In the genomic region with DNA sequence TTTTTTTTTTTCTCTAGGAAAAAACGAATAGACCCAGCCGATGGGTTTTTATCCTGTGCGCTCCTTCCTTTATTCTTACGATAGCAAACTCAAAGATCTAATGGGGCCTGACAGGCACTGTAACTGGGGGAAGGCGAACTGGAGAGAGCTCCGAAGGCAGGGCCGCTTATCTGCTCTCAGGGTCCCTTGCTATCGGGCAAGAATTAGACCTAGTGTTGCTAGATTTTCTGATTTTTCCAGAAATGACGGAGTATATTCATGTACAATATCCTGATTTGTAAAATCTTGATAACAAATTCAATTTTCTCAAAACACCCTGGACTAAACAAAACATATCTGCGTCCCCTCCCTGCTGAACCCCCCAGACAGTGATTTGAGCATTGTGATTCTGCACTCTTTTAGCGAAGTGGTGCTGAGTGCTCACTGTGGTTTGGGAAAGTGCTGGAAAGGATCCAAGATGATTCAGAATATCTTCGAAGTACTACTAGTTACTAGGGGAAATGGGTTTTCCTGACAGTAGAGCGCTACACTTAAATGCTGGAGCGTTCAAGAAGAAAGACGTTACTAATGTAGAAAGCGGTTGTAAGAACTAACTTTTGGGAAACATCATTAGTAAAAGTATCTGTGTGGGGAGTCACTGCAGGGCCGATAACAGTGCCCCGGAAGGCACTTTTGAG, we compare ENCODE assay signal across 8 cellular contexts. TPM values are rescaled to one million over a fixed set of nuclear protein-coding genes. Genes with fewer than 3 reads are reported as not detected.
DNase-seq lines count a peak whose midpoint lies in the region; ATAC-seq and TF ChIP-seq lines count a peak whose summit lies in the region.

No MANE protein-coding gene starts in this region.

- no peak overlapping the region for H3K4me3 ChIP-seq in CD8-positive, alpha-beta T cell (ENCODE audit: low read depth, low read length)
- peak overlapping the region; percentile 52 for H3K4me3 ChIP-seq in MM.1S (ENCODE audit: low read length)
- H3K4me3 ChIP-seq in right lobe of liver, result peak overlapping the region; percentile 62 to 69 (median 62)
- peak overlapping the region; percentile 52 to 69 for H3K4me3 ChIP-seq in tibial artery

- H3F3A ChIP-seq in MM.1S (ENCODE audit: insufficient read depth, low read length), result no peaks in the 10 kb centered on the region

- no peak for TF ChIP-seq CTCF in CD8-positive, alpha-beta T cell (IDR thresholded peaks at IDR 0.05)
- TF ChIP-seq CTCF in MM.1S (IDR thresholded peaks at IDR 0.05; ENCODE audit: low read length) (no peak), right lobe of liver (IDR thresholded peaks at IDR 0.05) (no peak), tibial artery (IDR thresholded peaks at IDR 0.05) (no peak)

- WGBS in right lobe of liver (ENCODE audit: insufficient coverage, low coverage, low lambda C conversion rate, missing lambda C conversion rate), result 35% methylated on average over 18 of the region's 18 CpGs

- H3K27ac Mint-ChIP-seq in CD8-positive, alpha-beta T cell, result no peak overlapping the region

- no peak overlapping the region for H3K27ac ChIP-seq in CD8-positive, alpha-beta T cell (ENCODE audit: low read depth, low read length)
- no peak overlapping the region for H3K27ac ChIP-seq in MM.1S (ENCODE audit: low read length)
- H3K27ac ChIP-seq in cingulate gyrus (ENCODE audit: low read depth, low read length), result peak overlapping the region; percentile 84
- H3K27ac ChIP-seq in right lobe of liver, result peak overlapping the region in 2 of 3 donors; percentile 9 to 12
- peak overlapping the region in 1 of 2 donors; percentile 2 for H3K27ac ChIP-seq in tibial artery

- H3K27me3 Mint-ChIP-seq in CD8-positive, alpha-beta T cell (ENCODE audit: low read depth), result peaks cover 63% of the 10 kb centered on the region

- no peak for DNase-seq in CD8-positive, alpha-beta T cell
- no peak for DNase-seq in MM.1S
- DNase-seq in right lobe of liver, result no peak
- no peak for DNase-seq in tibial artery
- no peak for DNase-seq in SK-N-DZ (ENCODE audit: low spot score)
- DNase-seq in activated CD8-positive, alpha-beta memory T cell treated with anti-CD3 and anti-CD28 coated beads, Interleukin-2, amount 50 U/mL, for 4 hours, result no peak

- H3K36me3 Mint-ChIP-seq in CD8-positive, alpha-beta T cell, result no peaks in the 10 kb centered on the region

- peak overlapping the region; percentile 64 for H3K4me3 Mint-ChIP-seq in CD8-positive, alpha-beta T cell

- H3K4me2 ChIP-seq in MM.1S (ENCODE audit: low read depth, low read length), result peak overlapping the region; percentile 69; the same call in 1 of the 2 replicates

- no peaks in the 10 kb centered on the region for H4K20me1 ChIP-seq in MM.1S (ENCODE audit: insufficient read depth, low read length)

- H3K4me1 Mint-ChIP-seq in CD8-positive, alpha-beta T cell (ENCODE audit: low read depth), result peaks cover 11% of the 10 kb centered on the region

- H3K9me2 ChIP-seq in MM.1S (replicated peaks; ENCODE audit: insufficient read depth, low read length), result no peaks in the 10 kb centered on the region

- H3K36me3 ChIP-seq in CD8-positive, alpha-beta T cell (ENCODE audit: insufficient read depth, low read length), result no peaks in the 10 kb centered on the region
- no peaks in the 10 kb centered on the region for H3K36me3 ChIP-seq in MM.1S (replicated peaks; ENCODE audit: insufficient read depth, low read length)
- H3K36me3 ChIP-seq in right lobe of liver, result no peaks in the 10 kb centered on the region
- no peaks in the 10 kb centered on the region for H3K36me3 ChIP-seq in tibial artery

- no peak for TF ChIP-seq POLR2A in right lobe of liver (IDR thresholded peaks at IDR 0.05)

- no peaks in the 10 kb centered on the region for H3K9me3 ChIP-seq in CD8-positive, alpha-beta T cell (ENCODE audit: low read length)
- H3K9me3 ChIP-seq in MM.1S (replicated peaks; ENCODE audit: insufficient read depth, low read length) (no peaks in the 10 kb centered on the region), right lobe of liver (no peaks in the 10 kb centered on the region), tibial artery (no peaks in the 10 kb centered on the region)

- peaks cover 3% of the 10 kb centered on the region for H3K4me1 ChIP-seq in CD8-positive, alpha-beta T cell (ENCODE audit: insufficient read depth, low read length)
- no peaks in the 10 kb centered on the region for H3K4me1 ChIP-seq in MM.1S (ENCODE audit: low read length)
- H3K4me1 ChIP-seq in right lobe of liver, result peaks cover 0 to 7% (median 0%) of the 10 kb centered on the region in 4 donors
- H3K4me1 ChIP-seq in tibial artery, result peaks cover 0 to 31% (median 25%) of the 10 kb centered on the region in 4 donors

- no peak overlapping the region for H2AFZ ChIP-seq in MM.1S (ENCODE audit: low read length)

- intact Hi-C loops in CD8-positive, alpha-beta T cell (cut with DNase I, micrococcal nuclease), result no loop called here
- intact Hi-C loops in right lobe of liver (cut with DNase I) (no loop called here), tibial artery (cut with DNase I; ENCODE audit: low total_unique reads) (no loop called here)

- peaks cover 14% of the 10 kb centered on the region for H3K27me3 ChIP-seq in CD8-positive, alpha-beta T cell (ENCODE audit: insufficient read depth, low read length)
- H3K27me3 ChIP-seq in MM.1S (replicated peaks; ENCODE audit: insufficient read depth, low read length), result no peaks in the 10 kb centered on the region
- H3K27me3 ChIP-seq in right lobe of liver, result no peaks in the 10 kb centered on the region
- H3K27me3 ChIP-seq in tibial artery, result peaks cover 0 to 22% of the 10 kb centered on the region in 2 donors

- CTCF ChIA-PET in CD8-positive, alpha-beta T cell (lab: Charles Lee), result no interaction called here

- no peaks in the 10 kb centered on the region for H3K9me3 Mint-ChIP-seq in CD8-positive, alpha-beta T cell

- POLR2A ChIA-PET in CD8-positive, alpha-beta T cell (lab: Charles Lee), result no interaction called here

- no peak overlapping the region for H3K9ac ChIP-seq in MM.1S (ENCODE audit: low read length)

- no peak for ATAC-seq in CD8-positive, alpha-beta T cell
- peak; percentile 31 to 42 (median 38) for ATAC-seq in right lobe of liver
- ATAC-seq in HG02840 (IDR thresholded peaks at IDR 0.05; ENCODE audit: low FRiP score, unreplicated experiment), result no peak

- no peaks in the 10 kb centered on the region for H3K79me2 ChIP-seq in MM.1S (ENCODE audit: low read length)

RNA-seq across cellular contexts. Expression of a gene that starts 0.7 kb away (rescaled TPM):
- not detected for total RNA-seq in CD8-positive, alpha-beta T cell
- 1 to 10 TPM in 4 of 6 experiments, under 1 TPM in 2; 0.55 to 1.7 (median 1.1) TPM for total RNA-seq in right lobe of liver
- polyA plus RNA-seq in SK-N-DZ (2014; cell fraction: cytosol; rRNA removed), result 8.4 and 9.8 TPM in 2 replicates
- polyA plus RNA-seq in SK-N-DZ (2014; cell fraction: nucleus; rRNA removed), result 2.6 and 3.5 TPM in 2 replicates

Comparison
In these comparisons a context has a peak if more than half of its experiments do, and no peak if none do; other contexts are left out.
1. ATAC-seq: peak in right lobe of liver (4 of 4); none in CD8-positive, alpha-beta T cell (single experiment) and HG02840 (single experiment).
2. H3K27ac ChIP-seq: peak in cingulate gyrus (single experiment) and right lobe of liver (2 of 3); none in CD8-positive, alpha-beta T cell (single experiment) and MM.1S (single experiment).